ENCODE assay signal across 1 cellular context in the genomic region with DNA sequence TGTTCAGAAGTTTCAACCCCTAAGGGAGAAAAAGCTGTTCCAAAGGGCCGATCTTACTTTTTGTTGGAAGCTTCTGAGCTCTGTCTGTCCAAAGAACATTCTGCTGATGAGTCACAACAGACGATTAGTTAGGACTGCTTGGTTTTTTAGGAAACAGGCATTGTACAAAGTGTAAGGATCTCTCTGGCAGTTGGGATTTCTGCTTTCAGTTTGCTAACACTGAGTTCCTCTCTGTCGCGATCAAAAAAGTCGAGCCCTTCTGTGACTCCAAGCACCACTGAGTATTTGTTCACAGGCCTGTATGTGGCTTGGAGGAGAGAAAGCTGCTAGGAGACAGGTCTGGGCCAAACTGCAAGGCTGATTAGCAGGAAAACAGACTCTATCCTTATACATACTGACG.
TF ChIP-seq lines count a peak whose summit lies in the region.

No MANE protein-coding gene starts in this region.

TF ChIP-seq in IMR-90, 13 proteins besides CTCF, POLR2A, EP300 and RAD21:
- TF ChIP-seq FOS (IDR thresholded peaks at IDR 0.05; ENCODE audit: low read depth, low read length) (no peak), MAFK (IDR thresholded peaks at IDR 0.05; ENCODE audit: low read depth, low read length) (peak; percentile 33; the same call in 1 of the 2 replicates)
